ENCODE assay signal across 8 cellular contexts in genomic region chr10:14952851-14953451, GRCh38. TPM values are rescaled to one million over a fixed set of nuclear protein-coding genes. Genes with fewer than 3 reads are reported as not detected.
A peak's percentile ranks its signal among the peaks of the same experiment; 100 is the strongest.
DNase-seq lines count a peak whose midpoint lies in the region; ATAC-seq lines count a peak whose summit lies in the region.

No MANE protein-coding gene starts in this region.

- H3K36me3 ChIP-seq in stomach smooth muscle (ENCODE audit: control insufficient read depth in 2 of 2, insufficient read depth in 2 of 2, low read length in 2 of 2), result peaks cover 0 to under 1% of the 10 kb centered on the region in 2 donors

- intact Hi-C loops in activated naive CD4-positive, alpha-beta T cell treated with anti-CD3 and anti-CD28 coated beads for 36 hours (cut with micrococcal nuclease), result loop anchor here (5.0 kb wide), 5 partner anchors 41 to 1606 kb away; partner anchors contain the start of gene SEPHS1

- H3K27ac Mint-ChIP-seq in activated naive CD4-positive, alpha-beta T cell treated with anti-CD3 and anti-CD28 coated beads for 36 hours, result peak overlapping the region; percentile 93
- H3K27ac Mint-ChIP-seq in activated CD4-positive, alpha-beta memory T cell treated with anti-CD3 and anti-CD28 coated beads, Interleukin-2, amount 10 ng/mL, durations not matched to agents 7 days and 5 days, result peak overlapping the region; percentile 93

- peak overlapping the region; percentile 90 for H3K4me3 Mint-ChIP-seq in activated naive CD4-positive, alpha-beta T cell treated with anti-CD3 and anti-CD28 coated beads for 36 hours
- peak overlapping the region; percentile 87 for H3K4me3 Mint-ChIP-seq in activated CD4-positive, alpha-beta memory T cell treated with anti-CD3 and anti-CD28 coated beads, Interleukin-2, amount 10 ng/mL, durations not matched to agents 7 days and 5 days

- CTCF ChIA-PET in activated naive CD4-positive, alpha-beta T cell treated with anti-CD3 and anti-CD28 coated beads for 36 hours (lab: Charles Lee), result interaction anchor here (0.7 to 1.7 kb wide), 5 partner anchors 19 to 383 kb away, joined by 3 to 4 read pairs (median 3); no protein-coding TSS in a partner anchor
- CTCF ChIA-PET in activated CD4-positive, alpha-beta memory T cell treated with anti-CD3 and anti-CD28 coated beads, Interleukin-2, amount 10 ng/mL, durations not matched to agents 7 days and 5 days (lab: Charles Lee), result interaction anchor here (1.0 to 1.8 kb wide), 7 partner anchors 19 to 216 kb away, joined by 3 to 8 read pairs (median 6); partner anchors contain the start of genes CDNF, HSPA14, MSANTD7 and NMT2

- POLR2A ChIA-PET in activated CD4-positive, alpha-beta memory T cell treated with anti-CD3 and anti-CD28 coated beads, Interleukin-2, amount 10 ng/mL, durations not matched to agents 7 days and 5 days (lab: Charles Lee), result interaction anchor here (0.7 to 3.2 kb wide), 25 partner anchors 9 to 768 kb away, joined by 3 to 33 read pairs (median 4); partner anchors contain the start of genes CDNF, FAM171A1, HSPA14 and MSANTD7

- H3K9ac ChIP-seq in stomach smooth muscle (ENCODE audit: low read length in 2 of 2), result peak overlapping the region; percentile 78 to 79

- DNase-seq in activated naive CD4-positive, alpha-beta T cell treated with anti-CD3 and anti-CD28 coated beads for 36 hours, result no peak
- no peak for DNase-seq in activated naive CD4-positive, alpha-beta T cell treated with anti-CD3 and anti-CD28 coated beads, Interleukin-2, amount 50 U/mL, for 16 hours
- DNase-seq in activated CD4-positive, alpha-beta memory T cell treated with anti-CD3 and anti-CD28 coated beads, Interleukin-2, amount 10 ng/mL, durations not matched to agents 7 days and 5 days, result no peak
- no peak for DNase-seq in GOT3 (lab: John Stamatoyannopoulos, UW)

- H3K4me1 ChIP-seq in stomach smooth muscle (ENCODE audit: control insufficient read depth, insufficient read depth, low read length), result peaks cover 11% of the 10 kb centered on the region

- no peaks in the 10 kb centered on the region for H3K27me3 ChIP-seq in stomach smooth muscle (ENCODE audit: control insufficient read depth in 1 of 2, insufficient read depth in 2 of 2, low read length in 2 of 2)

- H3K27ac ChIP-seq in stomach smooth muscle (ENCODE audit: low read length), result peak overlapping the region; percentile 75

- no peaks in the 10 kb centered on the region for H3K27me3 Mint-ChIP-seq in activated naive CD4-positive, alpha-beta T cell treated with anti-CD3 and anti-CD28 coated beads for 36 hours (ENCODE audit: low read depth)
- no peaks in the 10 kb centered on the region for H3K27me3 Mint-ChIP-seq in activated CD4-positive, alpha-beta memory T cell treated with anti-CD3 and anti-CD28 coated beads, Interleukin-2, amount 10 ng/mL, durations not matched to agents 7 days and 5 days

- H3K9me3 ChIP-seq in iPS-18c (ENCODE audit: control insufficient read depth, insufficient read depth, low read length) (no peaks in the 10 kb centered on the region), stomach smooth muscle (ENCODE audit: control insufficient read depth in 2 of 2, low read length in 2 of 2) (no peaks in the 10 kb centered on the region)

- H3K36me3 Mint-ChIP-seq in activated naive CD4-positive, alpha-beta T cell treated with anti-CD3 and anti-CD28 coated beads for 36 hours (ENCODE audit: low read depth), result peaks cover 15% of the 10 kb centered on the region
- H3K36me3 Mint-ChIP-seq in activated CD4-positive, alpha-beta memory T cell treated with anti-CD3 and anti-CD28 coated beads, Interleukin-2, amount 10 ng/mL, durations not matched to agents 7 days and 5 days (ENCODE audit: low read depth), result peaks cover 54% of the 10 kb centered on the region

- H3K4me3 ChIP-seq in iPS-18c (ENCODE audit: insufficient read depth, low read depth, low read length) (peak overlapping the region; percentile 81), stomach smooth muscle (ENCODE audit: low read length in 2 of 2) (peak overlapping the region; percentile 94 to 97)

- ATAC-seq in HG03280 (IDR thresholded peaks at IDR 0.05; ENCODE audit: unreplicated experiment) (no peak), GM21576 (IDR thresholded peaks at IDR 0.05; ENCODE audit: unreplicated experiment) (no peak)

- peaks cover 52% of the 10 kb centered on the region for H3K4me1 Mint-ChIP-seq in activated naive CD4-positive, alpha-beta T cell treated with anti-CD3 and anti-CD28 coated beads for 36 hours (ENCODE audit: low read depth)
- H3K4me1 Mint-ChIP-seq in activated CD4-positive, alpha-beta memory T cell treated with anti-CD3 and anti-CD28 coated beads, Interleukin-2, amount 10 ng/mL, durations not matched to agents 7 days and 5 days, result peaks cover 61% of the 10 kb centered on the region

- no peaks in the 10 kb centered on the region for H3K9me3 Mint-ChIP-seq in activated naive CD4-positive, alpha-beta T cell treated with anti-CD3 and anti-CD28 coated beads for 36 hours
- H3K9me3 Mint-ChIP-seq in activated CD4-positive, alpha-beta memory T cell treated with anti-CD3 and anti-CD28 coated beads, Interleukin-2, amount 10 ng/mL, durations not matched to agents 7 days and 5 days, result no peaks in the 10 kb centered on the region

RNA-seq across cellular contexts. Expression of gene DCLRE1C, which starts 0.9 kb away (rescaled TPM):
- total RNA-seq in activated naive CD4-positive, alpha-beta T cell treated with anti-CD3 and anti-CD28 coated beads for 36 hours, result 10 to 100 TPM in 1 of 2 experiments, 1 to 10 TPM in 1; 9.8 to 13.9 TPM
- total RNA-seq in activated CD4-positive, alpha-beta memory T cell treated with anti-CD3 and anti-CD28 coated beads, Interleukin-2, amount 10 ng/mL, durations not matched to agents 7 days and 5 days, result 10 to 100 TPM; 36.8 to 40.4 TPM

RNA-seq across cellular contexts. Expression of gene MEIG1, which starts 6.2 kb away (rescaled TPM):
- under 1 TPM; 0.81 to 0.93 TPM for total RNA-seq in activated naive CD4-positive, alpha-beta T cell treated with anti-CD3 and anti-CD28 coated beads for 36 hours
- total RNA-seq in activated CD4-positive, alpha-beta memory T cell treated with anti-CD3 and anti-CD28 coated beads, Interleukin-2, amount 10 ng/mL, durations not matched to agents 7 days and 5 days, result 1 to 10 TPM in 1 of 2 experiments, under 1 TPM in 1; 0.75 to 1.3 TPM
